In the genomic region with DNA sequence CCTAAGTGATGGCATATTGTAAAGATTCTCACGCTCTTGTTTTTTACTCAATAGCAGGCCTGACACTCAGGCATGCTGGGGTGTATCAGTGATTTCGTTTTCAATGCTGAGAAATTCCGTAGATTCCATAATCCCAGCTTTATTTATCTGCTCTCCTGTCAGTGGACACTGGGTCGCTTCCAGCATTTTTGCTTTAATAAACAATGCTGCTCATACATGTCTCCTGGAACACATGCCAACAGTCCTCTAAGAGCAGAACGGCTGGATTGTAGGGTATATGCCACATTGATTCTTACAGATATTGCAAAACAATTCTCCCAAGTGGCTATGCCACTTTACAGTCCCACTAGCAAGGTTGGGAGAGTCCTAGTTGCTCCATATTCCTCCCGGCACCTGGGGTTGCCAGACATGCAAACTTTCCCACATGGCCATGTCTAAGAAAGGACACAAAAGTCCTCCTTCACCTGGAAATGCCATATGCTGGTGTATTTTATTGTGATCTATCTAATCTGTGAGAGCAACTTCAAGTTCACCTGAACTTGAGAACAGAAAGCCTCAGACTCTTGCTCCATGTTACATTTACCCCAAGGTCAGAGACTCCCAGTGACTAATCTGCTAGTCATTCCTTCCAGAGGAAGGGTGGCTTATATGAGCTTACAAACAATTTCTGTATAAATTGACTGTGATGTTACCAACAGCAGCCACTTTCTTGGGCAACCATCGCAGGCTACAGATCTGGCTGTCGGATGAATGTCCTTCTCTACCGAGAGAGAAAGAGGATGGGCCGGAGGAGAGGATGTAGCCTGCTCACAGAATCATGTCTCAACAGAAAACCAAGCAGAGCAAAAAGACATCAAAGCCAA, we compare ENCODE assay signal across 1 cellular context.
A peak's percentile ranks its signal among the peaks of the same experiment; 100 is the strongest.
TF ChIP-seq lines count a peak whose summit lies in the region.

No MANE protein-coding gene starts in this region.

TF ChIP-seq in IMR-90, 13 proteins besides CTCF, POLR2A, EP300 and RAD21 (continued from another document):
- TF ChIP-seq, protein P1, sequence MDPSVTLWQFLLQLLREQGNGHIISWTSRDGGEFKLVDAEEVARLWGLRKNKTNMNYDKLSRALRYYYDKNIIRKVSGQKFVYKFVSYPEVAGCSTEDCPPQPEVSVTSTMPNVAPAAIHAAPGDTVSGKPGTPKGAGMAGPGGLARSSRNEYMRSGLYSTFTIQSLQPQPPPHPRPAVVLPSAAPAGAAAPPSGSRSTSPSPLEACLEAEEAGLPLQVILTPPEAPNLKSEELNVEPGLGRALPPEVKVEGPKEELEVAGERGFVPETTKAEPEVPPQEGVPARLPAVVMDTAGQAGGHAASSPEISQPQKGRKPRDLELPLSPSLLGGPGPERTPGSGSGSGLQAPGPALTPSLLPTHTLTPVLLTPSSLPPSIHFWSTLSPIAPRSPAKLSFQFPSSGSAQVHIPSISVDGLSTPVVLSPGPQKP (IDR thresholded peaks at IDR 0.05; ENCODE audit: borderline replicate concordance, low read depth, low read length) = no peak
- TF ChIP-seq SMC3 (IDR thresholded peaks at IDR 0.05; ENCODE audit: low read depth, low read length) (peak; percentile 17; the same call in 1 of the 2 replicates), BHLHE40 (IDR thresholded peaks at IDR 0.05; ENCODE audit: low read depth, low read length) (no peak; the same call in 1 of the 2 replicates), FOS (IDR thresholded peaks at IDR 0.05; ENCODE audit: low read depth, low read length) (peak; percentile 91), RFX5 (IDR thresholded peaks at IDR 0.05; ENCODE audit: low read depth, low read length) (no peak), CEBPB (IDR thresholded peaks at IDR 0.05; ENCODE audit: low read depth, low read length) (peak; percentile 94), MAFK (IDR thresholded peaks at IDR 0.05; ENCODE audit: low read depth, low read length) (0 out of 2 replicates have a peak, but pooled peaks have one; percentile 1), RCOR1 (IDR thresholded peaks at IDR 0.05; ENCODE audit: insufficient replicate concordance, low read length) (no peak)
